ENCODE assay signal across 9 cellular contexts in the genomic region with DNA sequence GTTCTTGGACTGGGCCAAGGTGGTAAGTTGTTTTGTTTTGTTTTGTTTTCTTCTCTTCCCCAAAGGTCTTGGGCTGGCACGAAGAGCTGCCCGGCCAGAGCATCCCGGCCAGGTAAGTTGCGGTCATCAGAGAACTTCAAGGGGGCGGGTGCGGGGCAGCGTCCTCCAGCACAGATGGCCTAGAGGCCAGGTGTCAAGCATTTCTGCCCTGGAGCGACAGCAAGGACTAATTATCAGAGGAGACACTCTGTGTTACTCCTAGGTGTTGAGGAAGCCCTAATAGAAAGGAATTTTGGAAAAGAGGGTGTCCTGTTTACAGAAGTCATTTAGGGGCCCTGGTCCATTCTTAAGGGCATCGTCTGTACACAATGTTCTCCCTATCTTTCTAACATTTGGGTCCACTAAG. TPM values are rescaled to one million over a fixed set of nuclear protein-coding genes. Genes with fewer than 3 reads are reported as not detected.
DNase-seq lines count a peak whose midpoint lies in the region; ATAC-seq and TF ChIP-seq lines count a peak whose summit lies in the region.
"Had no signal": no experiment of that assay in that cellular context is flagged by ENCODE, and none has a peak within 500 bp of the region (broad histone marks: within the 10 kb centered on the region; RNA-seq: fewer than 3 reads in every experiment).

No MANE protein-coding gene starts in this region.

- H3K9me3 ChIP-seq in Peyer's patch, result no peaks in the 10 kb centered on the region
- H3K9me3 ChIP-seq in fibroblast of lung (ENCODE audit: control insufficient read depth, insufficient read depth, low read depth, low read length), result no peaks in the 10 kb centered on the region

- no peaks in the 10 kb centered on the region for H4K20me1 ChIP-seq in fibroblast of lung (ENCODE audit: control insufficient read depth, extremely low read depth, insufficient read depth, low read length)

- TF ChIP-seq POLR2A in Peyer's patch (IDR thresholded peaks at IDR 0.05), result no peak

- H3K36me3 ChIP-seq in Peyer's patch (no peaks in the 10 kb centered on the region), fibroblast of lung (ENCODE audit: control insufficient read depth, insufficient read depth, low read length) (no peaks in the 10 kb centered on the region)

- H2AFZ ChIP-seq in fibroblast of lung (ENCODE audit: low read length), result no peak overlapping the region

- H3K4me1 ChIP-seq in Peyer's patch (peaks cover 0 to 5% (median 0%) of the 10 kb centered on the region in 4 donors), fibroblast of lung (ENCODE audit: control insufficient read depth, extremely low read depth, insufficient read depth, low read length) (peaks cover 5% of the 10 kb centered on the region)

- H3K9ac ChIP-seq in fibroblast of lung (ENCODE audit: insufficient read depth, low read length), result peak overlapping the region; percentile 8

- peak in 1 of 3 donors; percentile 55 for DNase-seq in Peyer's patch
- no peak for DNase-seq in fibroblast of lung (ENCODE audit: low read depth in 2 of 2)
- peak; percentile 49 for DNase-seq in pons (ENCODE audit: low spot score)
- no peak for DNase-seq in germinal center (ENCODE audit: low spot score)
- DNase-seq in mucosa of gallbladder (ENCODE audit: low spot score), result no peak
- no peak for DNase-seq in activated CD4-positive, alpha-beta T cell treated with anti-CD3 and anti-CD28 coated beads, Interleukin-2, amount 50 U/mL, for 48 hours

- H3K27ac ChIP-seq in Peyer's patch, result peak overlapping the region; percentile 71 to 97 (median 86)
- H3K27ac ChIP-seq in fibroblast of lung (ENCODE audit: insufficient read depth, low read length), result no peak overlapping the region
- H3K27ac ChIP-seq: HL-60 had no signal

- H3K27me3 ChIP-seq in Peyer's patch (no peaks in the 10 kb centered on the region), fibroblast of lung (ENCODE audit: control insufficient read depth, insufficient read depth, low read length) (no peaks in the 10 kb centered on the region)

- H3K4me3 ChIP-seq in GM08714 (ENCODE audit: low read length) (peak overlapping the region; percentile 85), Peyer's patch (peak overlapping the region; percentile 54 to 85 (median 68)), fibroblast of lung (replicated peaks in 1 of 4; ENCODE audit: control extremely low read depth in 1 of 4, insufficient read depth in 1 of 4, low read depth in 3 of 4, low read length in 4 of 4) (peak overlapping the region; percentile 64 to 84 (median 73))

- no peaks in the 10 kb centered on the region for H3K79me2 ChIP-seq in fibroblast of lung (ENCODE audit: control insufficient read depth, insufficient read depth, low read length)

- peak overlapping the region; percentile 97 for H3K4me2 ChIP-seq in fibroblast of lung (ENCODE audit: extremely low read depth, insufficient read depth, low read length)

- TF ChIP-seq CTCF in Peyer's patch (IDR thresholded peaks at IDR 0.05) (no peak), fibroblast of lung (conservative IDR thresholded peaks at IDR 0.05 in 1 of 2, IDR thresholded peaks at IDR 0.05 in 1 of 2; ENCODE audit: low read depth in 1 of 2, low read length in 2 of 2) (no peak)

- no peak for ATAC-seq in HG03097 (IDR thresholded peaks at IDR 0.05; ENCODE audit: low FRiP score, unreplicated experiment)

RNA-seq across cellular contexts. Expression of a gene that starts 1.2 kb away (rescaled TPM):
- total RNA-seq in Peyer's patch (10 to 100 TPM; 20.6 to 45.8 (median 32.7) TPM), fibroblast of lung (41.6 and 100 TPM in 2 replicates), mucosa of gallbladder (66.5 TPM)
- polyA plus RNA-seq in fibroblast of lung, result 3.8 and 10.8 TPM in 2 replicates
- polyA plus RNA-seq in fibroblast of lung (2012), result 2.1 and 5.3 TPM in 2 replicates
- 1.3 and 13.3 TPM in 2 replicates for polyA minus RNA-seq in fibroblast of lung (ENCODE audit: low replicate concordance)
